19 cellular contexts compared by ENCODE assay signal in genomic region chr2:67268806-67269205, GRCh38.
DNase-seq lines count a peak whose midpoint lies in the region; ATAC-seq, FAIRE-seq and TF ChIP-seq lines count a peak whose summit lies in the region.
"Had no signal": no experiment of that assay in that cellular context is flagged by ENCODE, and none has a peak within 500 bp of the region (broad histone marks: within the 10 kb centered on the region; RNA-seq: fewer than 3 reads in every experiment).

No MANE protein-coding gene starts in this region.

- intact Hi-C loops in colonic mucosa (cut with DNase I): no loop called here
- intact Hi-C loops in mucosa of descending colon (cut with DNase I, micrococcal nuclease): no loop called here

- no peak overlapping the region for H3K4me3 ChIP-seq in bronchial epithelial cell (ENCODE audit: low read depth, low read length)
- no peak overlapping the region for H3K4me3 ChIP-seq in osteoblast (ENCODE audit: insufficient read depth, low read length)
- no peak overlapping the region for H3K4me3 ChIP-seq in colonic mucosa
- H3K4me3 ChIP-seq in H7 (ENCODE audit: insufficient read depth, low read depth, low read length): no peak overlapping the region
- no peak overlapping the region for H3K4me3 ChIP-seq in mucosa of descending colon
- H3K4me3 ChIP-seq: GM23338, testis had no signal

- no peaks in the 10 kb centered on the region for H3K79me2 ChIP-seq in osteoblast (ENCODE audit: insufficient read depth, low read length)

- H3K9me3 ChIP-seq in osteoblast (ENCODE audit: low read depth, low read length) (no peaks in the 10 kb centered on the region), colonic mucosa (no peaks in the 10 kb centered on the region), mucosa of descending colon (no peaks in the 10 kb centered on the region)
- H3K9me3 ChIP-seq: testis had no signal

- H3K27ac ChIP-seq in osteoblast (ENCODE audit: low read depth, low read length) (peak overlapping the region; percentile 30), colonic mucosa (no peak overlapping the region)
- H3K27ac ChIP-seq: testis had no signal

- no peak overlapping the region for H2AFZ ChIP-seq in osteoblast (ENCODE audit: low read length)
- H2AFZ ChIP-seq: GM23338 had no signal

- TF ChIP-seq CTCF in bronchial epithelial cell (IDR thresholded peaks at IDR 0.05; ENCODE audit: insufficient read depth, low read length, severe bottlenecking) (no peak), osteoblast (IDR thresholded peaks at IDR 0.05; ENCODE audit: extremely low read depth, low read depth, low read length) (no peak), colonic mucosa (IDR thresholded peaks at IDR 0.05) (no peak), mucosa of descending colon (IDR thresholded peaks at IDR 0.05) (no peak)

- FAIRE-seq in RCC 7860 (lab: Jason Lieb, UNC) (peak; percentile 42), bronchial epithelial cell (lab: Jason Lieb, UNC) (no peak)

- H3K9ac ChIP-seq in colonic mucosa (ENCODE audit: low read depth in 2 of 2, low read length in 2 of 2): no peak overlapping the region

- H3K4me2 ChIP-seq in osteoblast (ENCODE audit: insufficient read depth, low read length): no peak overlapping the region
- H3K4me2 ChIP-seq: GM23338 had no signal

- no peak for ATAC-seq in mucosa of descending colon
- ATAC-seq: GM23338; stimulated activated effector memory CD8-positive, alpha-beta T cell treated with anti-CD3 and anti-CD28 coated beads, Interleukin-12 subunit alpha, Interleukin-12 subunit beta, amount 100 ng/mL, for 72 hours had no signal

- no peaks in the 10 kb centered on the region for H4K20me1 ChIP-seq in osteoblast (ENCODE audit: insufficient read depth, low read length)

- peaks cover 6% of the 10 kb centered on the region for H3K4me1 ChIP-seq in osteoblast (ENCODE audit: insufficient read depth, low read length)
- no peaks in the 10 kb centered on the region for H3K4me1 ChIP-seq in colonic mucosa
- no peaks in the 10 kb centered on the region for H3K4me1 ChIP-seq in mucosa of descending colon (ENCODE audit: low read depth)
- H3K4me1 ChIP-seq: testis had no signal

- peak; percentile 92 for DNase-seq in ELR (ENCODE audit: low read depth)
- peak; percentile 22 for DNase-seq in RCC 7860 (ENCODE audit: low spot score)
- peak; percentile 89 for DNase-seq in bronchial epithelial cell (ENCODE audit: low read depth)
- no peak for DNase-seq in osteoblast (ENCODE audit: insufficient read length, low spot score, missing footprints)
- no peak for DNase-seq in colonic mucosa
- no peak for DNase-seq in SKM-1 (lab: John Stamatoyannopoulos, UW; ENCODE audit: unreplicated experiment)
- DNase-seq in H7: no peak
- no peak for DNase-seq in mucosa of descending colon
- DNase-seq: activated CD4-positive, CD25-positive, alpha-beta regulatory T cell; activated naive CD4-positive, alpha-beta T cell treated with anti-CD3 and anti-CD28 coated beads, Interleukin-2, amount 10 ng/mL, durations not matched to agents 7 days and 5 days; activated T-cell treated with anti-CD3 and anti-CD28 coated beads, Interleukin-2, amount 50 U/mL, for 48 hours; DND-41; NCI-H1694 treated with DMSO at 0.1 percent for 48 hours; NCI-H774; OCI-M1; retina; testis had no signal

- H3K36me3 ChIP-seq in bronchial epithelial cell (ENCODE audit: control insufficient read depth, insufficient read depth, low read length): no peaks in the 10 kb centered on the region
- no peaks in the 10 kb centered on the region for H3K36me3 ChIP-seq in osteoblast (ENCODE audit: insufficient read depth, low read length)
- H3K36me3 ChIP-seq in colonic mucosa: no peaks in the 10 kb centered on the region
- no peaks in the 10 kb centered on the region for H3K36me3 ChIP-seq in H7 (replicated peaks; ENCODE audit: control insufficient read depth, insufficient read depth, low read length)
- no peaks in the 10 kb centered on the region for H3K36me3 ChIP-seq in mucosa of descending colon (ENCODE audit: low read depth)

- H3K27me3 ChIP-seq in bronchial epithelial cell (ENCODE audit: control insufficient read depth, insufficient read depth, low read length) (no peaks in the 10 kb centered on the region), osteoblast (ENCODE audit: insufficient read depth, low read length) (no peaks in the 10 kb centered on the region), colonic mucosa (no peaks in the 10 kb centered on the region), H7 (ENCODE audit: control insufficient read depth, insufficient read depth, low read length) (no peaks in the 10 kb centered on the region)
- H3K27me3 ChIP-seq: testis had no signal

Comparison
In these comparisons a context has a peak if more than half of its experiments do, and no peak if none do; other contexts are left out.
1. DNase-seq: peak in ELR (single experiment), RCC 7860 (single experiment) and bronchial epithelial cell (single experiment); none in osteoblast (single experiment), colonic mucosa (single experiment), SKM-1 (single experiment), H7 (single experiment) and mucosa of descending colon (0 of 3).